14 cellular contexts compared by ENCODE assay signal in the genomic region with DNA sequence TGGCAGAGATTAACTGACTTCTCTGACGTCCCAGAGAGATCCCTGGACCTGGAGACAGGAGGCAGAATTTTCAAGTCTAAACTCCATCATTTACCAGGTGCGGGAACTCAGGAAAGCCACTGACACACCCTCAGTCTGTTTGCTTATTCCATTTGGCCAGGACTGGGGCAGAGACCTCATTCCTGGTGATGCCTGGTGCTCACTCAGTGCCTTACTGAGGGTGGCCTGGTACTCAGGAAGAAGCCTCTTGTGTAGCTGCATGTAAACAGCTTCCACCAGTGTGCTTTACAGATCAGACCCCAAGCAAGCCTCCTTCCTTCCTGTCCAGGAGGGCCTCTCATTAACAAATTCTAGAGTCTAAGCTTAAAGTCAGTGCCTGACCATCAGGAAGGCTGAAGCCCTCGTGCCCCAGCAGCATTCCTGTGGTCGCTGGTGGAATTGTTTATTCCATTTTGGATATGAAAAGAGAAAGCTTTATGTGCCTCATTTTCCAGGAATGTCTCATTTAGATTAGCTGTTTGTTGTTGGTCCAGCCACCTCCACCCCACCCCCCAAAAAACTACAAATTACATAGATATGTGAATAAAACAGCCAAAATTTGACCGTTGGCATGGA.
DNase-seq lines count a peak whose midpoint lies in the region; ATAC-seq and TF ChIP-seq lines count a peak whose summit lies in the region.
"Had no signal": no experiment of that assay in that cellular context is flagged by ENCODE, and none has a peak within 500 bp of the region (broad histone marks: within the 10 kb centered on the region; RNA-seq: fewer than 3 reads in every experiment).

No MANE protein-coding gene starts in this region.

- peaks cover 40% of the 10 kb centered on the region for H3K4me1 ChIP-seq in osteoblast (ENCODE audit: insufficient read depth, low read length)

- H3K9me3 ChIP-seq in osteoblast (ENCODE audit: low read depth, low read length), result no peaks in the 10 kb centered on the region
- H3K9me3 ChIP-seq: BLaER1 had no signal

- H3K27ac ChIP-seq in osteoblast (ENCODE audit: low read depth, low read length), result peak overlapping the region; percentile 72
- H3K27ac ChIP-seq: BLaER1 had no signal

- TF ChIP-seq CTCF in choroid plexus epithelial cell (conservative IDR thresholded peaks at IDR 0.05; ENCODE audit: low read depth, low read length) (peak; percentile 18), osteoblast (IDR thresholded peaks at IDR 0.05; ENCODE audit: extremely low read depth, low read depth, low read length) (no peak)

- no peaks in the 10 kb centered on the region for H3K79me2 ChIP-seq in osteoblast (ENCODE audit: insufficient read depth, low read length)

- DNase-seq in AG20443 (ENCODE audit: low spot score) (peak; percentile 85), LHCN-M2 (ENCODE audit: low read depth) (peak; percentile 81), choroid plexus epithelial cell (ENCODE audit: low read depth) (peak; percentile 93), osteoblast (ENCODE audit: insufficient read length, low spot score, missing footprints) (peak; percentile 79), COLO829 (ENCODE audit: low spot score) (no peak), NCI-H526 (lab: John Stamatoyannopoulos, UW) (no peak), activated gamma-delta T cell (lab: John Stamatoyannopoulos, UW) (no peak)
- DNase-seq: activated CD8-positive, alpha-beta memory T cell treated with anti-CD3 and anti-CD28 coated beads, Interleukin-2, amount 50 U/mL, for 4 hours; effector memory CD4-positive, alpha-beta T cell; NCI-H524 treated with DMSO at 0.1 percent for 48 hours; nucleus accumbens; SIG-M5 had no signal

- H3K36me3 ChIP-seq in osteoblast (ENCODE audit: insufficient read depth, low read length), result no peaks in the 10 kb centered on the region
- H3K36me3 ChIP-seq: BLaER1 had no signal

- H3K4me2 ChIP-seq in osteoblast (ENCODE audit: insufficient read depth, low read length), result peak overlapping the region; percentile 65
- H3K4me2 ChIP-seq: BLaER1 had no signal

- no peaks in the 10 kb centered on the region for H3K27me3 ChIP-seq in osteoblast (ENCODE audit: insufficient read depth, low read length)

- H3K4me3 ChIP-seq in choroid plexus epithelial cell (ENCODE audit: low read depth, low read length) (no peak overlapping the region), osteoblast (ENCODE audit: insufficient read depth, low read length) (peak overlapping the region; percentile 12)
- H3K4me3 ChIP-seq: BLaER1 had no signal

- H4K20me1 ChIP-seq in osteoblast (ENCODE audit: insufficient read depth, low read length), result no peaks in the 10 kb centered on the region
- H4K20me1 ChIP-seq: BLaER1 had no signal

- ATAC-seq in HG03139 (IDR thresholded peaks at IDR 0.05; ENCODE audit: unreplicated experiment), result no peak

- H2AFZ ChIP-seq in osteoblast (ENCODE audit: low read length), result peak overlapping the region; percentile 49

Comparison
In these comparisons a context has a peak if more than half of its experiments do, and no peak if none do; other contexts are left out.
1. DNase-seq: peak in AG20443 (single experiment), LHCN-M2 (single experiment), choroid plexus epithelial cell (single experiment) and osteoblast (single experiment); none in COLO829 (single experiment), NCI-H526 (0 of 2) and activated gamma-delta T cell (single experiment).